10 cellular contexts compared by ENCODE assay signal in genomic region chr16:81405702-81406113, GRCh38. TPM values are rescaled to one million over a fixed set of nuclear protein-coding genes. Genes with fewer than 3 reads are reported as not detected.
DNase-seq lines count a peak whose midpoint lies in the region; ATAC-seq, FAIRE-seq and TF ChIP-seq lines count a peak whose summit lies in the region.
"Had no signal": no experiment of that assay in that cellular context is flagged by ENCODE, and none has a peak within 500 bp of the region (broad histone marks: within the 10 kb centered on the region; RNA-seq: fewer than 3 reads in every experiment).

No MANE protein-coding gene starts in this region.

- POLR2A ChIA-PET in AG04450 (lab: Yijun Ruan, JAX): no interaction called here

- DNase-seq in AG04450 (ENCODE audit: low read depth, low spot score): peak; percentile 74
- DNase-seq in HTR-8/SVneo (ENCODE audit: insufficient read length, low spot score): peak; percentile 95
- DNase-seq in T47D (ENCODE audit: low read depth in 1 of 2, low spot score in 1 of 2): peak; percentile 19 to 71
- no peak for DNase-seq in left lung
- no peak for DNase-seq in natural killer cell treated with Interleukin-12 subunit alpha and Interleukin-12 subunit beta and Interleukin-15 and Interleukin-18, amount 100 ng/mL, for 72 hours (ENCODE audit: low spot score)
- DNase-seq: DMS79; stimulated activated naive CD8-positive, alpha-beta T cell treated with anti-CD3 and anti-CD28 coated beads, Interleukin-15, Interleukin-2, amounts not matched to agents 100 U/mL and 50 U/mL, for 24 hours had no signal

- in situ Hi-C loops in T47D (cut with HindIII; ENCODE audit: low pct_unique_long_range_greater_than_20kb, low sequenced_read_pairs): no loop called here

- no peaks in the 10 kb centered on the region for H3K9me3 ChIP-seq in AG04450 (ENCODE audit: control insufficient read depth, insufficient read depth, low read length)
- H3K9me3 ChIP-seq in left lung: no peaks in the 10 kb centered on the region

- FAIRE-seq in HTR-8/SVneo (lab: Jason Lieb, UNC): peak; percentile 77

- H3K4me1 ChIP-seq in left lung: peaks cover 0 to 9% of the 10 kb centered on the region in 2 donors

- peaks cover 0 to 5% of the 10 kb centered on the region in 2 donors for H3K27me3 Mint-ChIP-seq in natural killer cell treated with Interleukin-12 subunit alpha and Interleukin-12 subunit beta and Interleukin-15 and Interleukin-18, amount 100 ng/mL, for 72 hours

- H3K4me3 Mint-ChIP-seq in natural killer cell treated with Interleukin-12 subunit alpha and Interleukin-12 subunit beta and Interleukin-15 and Interleukin-18, amount 100 ng/mL, for 72 hours: no peak overlapping the region

- no peaks in the 10 kb centered on the region for H3K9me3 Mint-ChIP-seq in natural killer cell treated with Interleukin-12 subunit alpha and Interleukin-12 subunit beta and Interleukin-15 and Interleukin-18, amount 100 ng/mL, for 72 hours

- H3K36me3 Mint-ChIP-seq in natural killer cell treated with Interleukin-12 subunit alpha and Interleukin-12 subunit beta and Interleukin-15 and Interleukin-18, amount 100 ng/mL, for 72 hours: no peaks in the 10 kb centered on the region

- CTCF ChIA-PET in AG04450 (lab: Charles Lee): interaction anchor here (0.8 to 1.1 kb wide), 4 partner anchors 11 to 332 kb away, joined by 3 to 4 read pairs (median 3); no protein-coding TSS in a partner anchor

- no peaks in the 10 kb centered on the region for H3K36me3 ChIP-seq in left lung

- intact Hi-C loops in left lung (cut with DNase I): no loop called here

- H3K4me3 ChIP-seq in AG04450 (ENCODE audit: low read depth, low read length) (no peak overlapping the region), left lung (no peak overlapping the region)

- H3K4me1 Mint-ChIP-seq in natural killer cell treated with Interleukin-12 subunit alpha and Interleukin-12 subunit beta and Interleukin-15 and Interleukin-18, amount 100 ng/mL, for 72 hours (ENCODE audit: low read depth in 2 of 2): peaks cover 0 to 6% of the 10 kb centered on the region in 2 donors

- H3K27ac ChIP-seq in AG04450 (ENCODE audit: low read depth, low read length) (peak overlapping the region; percentile 77), left lung (no peak overlapping the region)

- H3K27ac Mint-ChIP-seq in natural killer cell treated with Interleukin-12 subunit alpha and Interleukin-12 subunit beta and Interleukin-15 and Interleukin-18, amount 100 ng/mL, for 72 hours: no peak overlapping the region

- H3K27me3 ChIP-seq in AG04450 (ENCODE audit: control insufficient read depth, insufficient read depth, low read length) (no peaks in the 10 kb centered on the region), left lung (no peaks in the 10 kb centered on the region)

- TF ChIP-seq CTCF in AG04450 (IDR thresholded peaks at IDR 0.05; ENCODE audit: low read depth, low read length) (peak; percentile 34), left lung (IDR thresholded peaks at IDR 0.05) (no peak)

- ATAC-seq in left lung (peak; percentile 66), GM18520 (IDR thresholded peaks at IDR 0.05; ENCODE audit: unreplicated experiment) (no peak), HG03095 (IDR thresholded peaks at IDR 0.05; ENCODE audit: unreplicated experiment) (no peak), HG03342 (IDR thresholded peaks at IDR 0.05; ENCODE audit: unreplicated experiment) (no peak)
- ATAC-seq in natural killer cell treated with Interleukin-12 subunit alpha and Interleukin-12 subunit beta and Interleukin-15 and Interleukin-18, amount 100 ng/mL, for 72 hours: no peak
- ATAC-seq: stimulated activated naive CD8-positive, alpha-beta T cell treated with anti-CD3 and anti-CD28 coated beads, Interleukin-15, Interleukin-2, amounts not matched to agents 100 U/mL and 50 U/mL, for 24 hours had no signal

RNA-seq across cellular contexts. Expression of gene CMIP, which starts 38.9 kb away (rescaled TPM):
- 2.7 and 5.5 TPM in 2 replicates for polyA plus RNA-seq in AG04450 (2011; rRNA removed)
- 8.3 and 14.3 TPM in 2 replicates for polyA minus RNA-seq in AG04450 (2011; rRNA and poly(A)+ RNA removed)
- total RNA-seq in left lung: 10 to 100 TPM; 50.8 to 55.8 TPM
- 10 to 100 TPM; 48.0 to 57.6 TPM for total RNA-seq in natural killer cell treated with Interleukin-12 subunit alpha and Interleukin-12 subunit beta and Interleukin-15 and Interleukin-18, amount 100 ng/mL, for 72 hours

Comparison
In these comparisons a context has a peak if more than half of its experiments do, and no peak if none do; other contexts are left out.
1. DNase-seq: peak in AG04450 (single experiment), HTR-8/SVneo (single experiment) and T47D (2 of 2); none in left lung (0 of 2) and natural killer cell treated with Interleukin-12 subunit alpha and Interleukin-12 subunit beta and Interleukin-15 and Interleukin-18, amount 100 ng/mL, for 72 hours (single experiment).